Comparison of ENCODE assay signal across 1 cellular context in genomic region chr1:30807318-30808066, GRCh38.
TF ChIP-seq lines count a peak whose summit lies in the region.

No MANE protein-coding gene starts in this region.

TF ChIP-seq in WTC11, 78 proteins besides CTCF, POLR2A, EP300 and RAD21 (continued from another document):
- no peak for TF ChIP-seq ZNF281 (CRISPR knock-in tag; IDR thresholded peaks at IDR 0.05)
- TF ChIP-seq USF2 (CRISPR knock-in tag; IDR thresholded peaks at IDR 0.05), result no peak
- no peak for TF ChIP-seq NR1H2 (CRISPR knock-in tag; IDR thresholded peaks at IDR 0.05)
- no peak for TF ChIP-seq TP53 (CRISPR knock-in tag; IDR thresholded peaks at IDR 0.05)
- no peak for TF ChIP-seq ZMAT4 (CRISPR knock-in tag; IDR thresholded peaks at IDR 0.05)
